2 cellular contexts compared by ENCODE assay signal in genomic region chr22:43993072-43993760, GRCh38.
TF ChIP-seq lines count a peak whose summit lies in the region.

No MANE protein-coding gene starts in this region.

TF ChIP-seq in HCT116, 20 proteins besides CTCF, POLR2A, EP300 and RAD21:
- TF ChIP-seq, protein P1, sequence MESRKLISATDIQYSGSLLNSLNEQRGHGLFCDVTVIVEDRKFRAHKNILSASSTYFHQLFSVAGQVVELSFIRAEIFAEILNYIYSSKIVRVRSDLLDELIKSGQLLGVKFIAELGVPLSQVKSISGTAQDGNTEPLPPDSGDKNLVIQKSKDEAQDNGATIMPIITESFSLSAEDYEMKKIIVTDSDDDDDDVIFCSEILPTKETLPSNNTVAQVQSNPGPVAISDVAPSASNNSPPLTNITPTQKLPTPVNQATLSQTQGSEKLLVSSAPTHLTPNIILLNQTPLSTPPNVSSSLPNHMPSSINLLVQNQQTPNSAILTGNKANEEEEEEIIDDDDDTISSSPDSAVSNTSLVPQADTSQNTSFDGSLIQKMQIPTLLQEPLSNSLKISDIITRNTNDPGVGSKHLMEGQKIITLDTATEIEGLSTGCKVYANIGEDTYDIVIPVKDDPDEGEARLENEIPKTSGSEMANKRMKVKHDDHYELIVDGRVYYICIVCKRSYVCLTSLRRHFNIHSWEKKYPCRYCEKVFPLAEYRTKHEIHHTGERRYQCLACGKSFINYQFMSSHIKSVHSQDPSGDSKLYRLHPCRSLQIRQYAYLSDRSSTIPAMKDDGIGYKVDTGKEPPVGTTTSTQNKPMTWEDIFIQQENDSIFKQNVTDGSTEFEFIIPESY (IDR thresholded peaks at IDR 0.05; ENCODE audit: extremely low read depth, insufficient replicate concordance, low read length), result no peak
- TF ChIP-seq CBX3 (IDR thresholded peaks at IDR 0.05; ENCODE audit: low read depth) (no peak), EGR1 (IDR thresholded peaks at IDR 0.05; ENCODE audit: low read depth) (no peak), CEBPB (IDR thresholded peaks at IDR 0.05; ENCODE audit: low read depth) (no peak), YY1 (IDR thresholded peaks at IDR 0.05; ENCODE audit: extremely low read depth, insufficient replicate concordance, low read depth, low read length) (no peak), EZH2 (IDR thresholded peaks at IDR 0.05) (no peak), SIN3A (IDR thresholded peaks at IDR 0.05; ENCODE audit: low read depth) (no peak), POLR2AphosphoS5 (IDR thresholded peaks at IDR 0.05; ENCODE audit: low read depth, low read length) (no peak), JUND (IDR thresholded peaks at IDR 0.05) (no peak)
- TF ChIP-seq, protein P2, sequence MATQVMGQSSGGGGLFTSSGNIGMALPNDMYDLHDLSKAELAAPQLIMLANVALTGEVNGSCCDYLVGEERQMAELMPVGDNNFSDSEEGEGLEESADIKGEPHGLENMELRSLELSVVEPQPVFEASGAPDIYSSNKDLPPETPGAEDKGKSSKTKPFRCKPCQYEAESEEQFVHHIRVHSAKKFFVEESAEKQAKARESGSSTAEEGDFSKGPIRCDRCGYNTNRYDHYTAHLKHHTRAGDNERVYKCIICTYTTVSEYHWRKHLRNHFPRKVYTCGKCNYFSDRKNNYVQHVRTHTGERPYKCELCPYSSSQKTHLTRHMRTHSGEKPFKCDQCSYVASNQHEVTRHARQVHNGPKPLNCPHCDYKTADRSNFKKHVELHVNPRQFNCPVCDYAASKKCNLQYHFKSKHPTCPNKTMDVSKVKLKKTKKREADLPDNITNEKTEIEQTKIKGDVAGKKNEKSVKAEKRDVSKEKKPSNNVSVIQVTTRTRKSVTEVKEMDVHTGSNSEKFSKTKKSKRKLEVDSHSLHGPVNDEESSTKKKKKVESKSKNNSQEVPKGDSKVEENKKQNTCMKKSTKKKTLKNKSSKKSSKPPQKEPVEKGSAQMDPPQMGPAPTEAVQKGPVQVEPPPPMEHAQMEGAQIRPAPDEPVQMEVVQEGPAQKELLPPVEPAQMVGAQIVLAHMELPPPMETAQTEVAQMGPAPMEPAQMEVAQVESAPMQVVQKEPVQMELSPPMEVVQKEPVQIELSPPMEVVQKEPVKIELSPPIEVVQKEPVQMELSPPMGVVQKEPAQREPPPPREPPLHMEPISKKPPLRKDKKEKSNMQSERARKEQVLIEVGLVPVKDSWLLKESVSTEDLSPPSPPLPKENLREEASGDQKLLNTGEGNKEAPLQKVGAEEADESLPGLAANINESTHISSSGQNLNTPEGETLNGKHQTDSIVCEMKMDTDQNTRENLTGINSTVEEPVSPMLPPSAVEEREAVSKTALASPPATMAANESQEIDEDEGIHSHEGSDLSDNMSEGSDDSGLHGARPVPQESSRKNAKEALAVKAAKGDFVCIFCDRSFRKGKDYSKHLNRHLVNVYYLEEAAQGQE (IDR thresholded peaks at IDR 0.05; ENCODE audit: low read depth), result no peak

TF ChIP-seq in neural cell, 6 proteins besides CTCF, POLR2A, EP300 and RAD21:
- peak; percentile 99 for TF ChIP-seq SMC3 (conservative IDR thresholded peaks at IDR 0.05; ENCODE audit: poor library complexity)
- TF ChIP-seq MXI1 (conservative IDR thresholded peaks at IDR 0.05; ENCODE audit: poor library complexity, severe bottlenecking), result no peak
TF ChIP-seq in neural cell: peak in this region for 1.
